8 cellular contexts compared by ENCODE assay signal in the genomic region with DNA sequence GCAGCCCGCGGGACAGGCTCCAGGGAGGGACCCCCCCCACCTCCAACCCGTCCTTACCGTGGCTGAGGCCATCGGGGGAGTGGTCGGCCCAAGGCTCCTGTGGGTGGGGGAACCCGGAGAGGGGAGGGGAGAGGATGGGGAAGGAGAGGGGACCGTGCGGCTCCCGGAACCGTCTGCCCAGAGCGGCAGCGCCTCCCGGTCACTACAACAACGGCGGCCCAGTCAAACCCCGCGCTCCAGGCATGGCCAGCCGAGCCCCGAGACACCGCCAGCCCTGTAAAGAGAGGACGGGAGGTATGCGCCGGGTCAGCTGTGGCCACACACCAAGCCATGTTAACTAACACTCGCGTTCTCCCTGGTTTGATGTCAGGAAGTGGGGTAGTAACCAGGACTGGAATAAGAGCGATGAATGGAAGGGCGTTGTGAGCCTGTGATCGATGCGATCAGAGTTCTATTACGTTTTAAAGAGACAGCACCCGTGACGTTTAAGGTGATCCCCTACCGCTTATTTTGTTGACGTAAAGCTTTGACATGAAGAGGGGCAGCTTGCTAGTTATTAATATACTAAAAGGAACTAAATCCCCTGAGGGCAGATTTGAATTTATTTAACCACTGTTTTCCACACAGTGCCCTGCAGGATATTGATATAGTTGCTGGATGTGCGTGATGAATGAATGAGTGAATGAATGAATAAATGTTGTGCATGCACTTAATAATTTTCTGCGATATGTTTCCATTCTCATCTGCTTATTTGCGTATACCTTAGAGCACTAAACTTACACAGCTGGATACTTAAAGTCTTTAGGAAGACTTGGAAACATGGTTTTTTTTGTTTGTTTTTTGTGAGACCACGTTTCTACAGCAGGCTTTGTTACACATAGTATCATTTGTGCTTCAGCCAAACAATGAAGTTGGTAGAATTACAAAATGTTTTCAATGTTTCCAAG. TPM values are rescaled to one million over a fixed set of nuclear protein-coding genes. Genes with fewer than 3 reads are reported as not detected.
DNase-seq lines count a peak whose midpoint lies in the region; ATAC-seq and TF ChIP-seq lines count a peak whose summit lies in the region.

A gene (minus strand): TSS at position 224 of the 947 bp plus-strand sequence. CDS start 152 bp downstream, at position 72.

- no peak for DNase-seq in AG04449 (ENCODE audit: low read depth, low spot score)
- peak; percentile 76 for DNase-seq in NCI-H2196 treated with DMSO at 0.1 percent for 48 hours (lab: John Stamatoyannopoulos, UW; ENCODE audit: unreplicated experiment)
- peak; percentile 90 for DNase-seq in WERI-Rb-1
- peak; percentile 39 to 61 for DNase-seq in breast epithelium (ENCODE audit: low spot score in 2 of 2)

- H3K36me3 ChIP-seq in WERI-Rb-1 (peaks cover 20% of the 10 kb centered on the region), breast epithelium (no peaks in the 10 kb centered on the region), iPS-20b (ENCODE audit: insufficient read depth, low read depth, low read length) (peaks cover 16% of the 10 kb centered on the region; the same call in 1 of the 2 replicates), skeletal muscle satellite cell (ENCODE audit: insufficient read depth, low read length) (peaks cover 11% of the 10 kb centered on the region)

- CTCF ChIA-PET in AG04449 (lab: Yijun Ruan, JAX), result interaction anchor here (0.7 to 12.4 kb wide), 9 partner anchors 17 to 513 kb away, joined by 3 to 265 read pairs (median 17); no protein-coding TSS in a partner anchor

- H3K27ac ChIP-seq in WERI-Rb-1 (peak within 1 kb of the TSS; percentile 87), breast epithelium (peak within 1 kb of the TSS; percentile 93 to 97), iPS-20b (ENCODE audit: low read length) (no peak within 1 kb of the TSS)

- H3K4me2 ChIP-seq in skeletal muscle satellite cell (ENCODE audit: low read length), result peak within 1 kb of the TSS; percentile 87

- peak; percentile 59 for ATAC-seq in HG03159 (IDR thresholded peaks at IDR 0.05; ENCODE audit: unreplicated experiment)

- H3K4me1 ChIP-seq in breast epithelium (peaks cover 0 to 10% of the 10 kb centered on the region in 2 donors), iPS-20b (ENCODE audit: insufficient read depth, low read length) (peaks cover 4% of the 10 kb centered on the region; the same call in 1 of the 2 replicates), skeletal muscle satellite cell (ENCODE audit: control insufficient read depth, insufficient read depth, low read length) (peaks cover 18% of the 10 kb centered on the region)

- TF ChIP-seq POLR2A in GM18951 (IDR thresholded peaks at IDR 0.05; ENCODE audit: extremely low read depth, insufficient read depth, insufficient read length) (peak; percentile 5), breast epithelium (IDR thresholded peaks at IDR 0.05) (no peak)

- TF ChIP-seq CTCF in AG04449 (IDR thresholded peaks at IDR 0.05; ENCODE audit: insufficient read depth, low read length, missing control alignments) (no peak), WERI-Rb-1 (IDR thresholded peaks at IDR 0.05; ENCODE audit: low read depth, low read length) (no peak), breast epithelium (IDR thresholded peaks at IDR 0.05) (no peak)

- in situ Hi-C loops in GM18951 (cut with MboI; ENCODE audit: low sequenced_read_pairs, unreplicated experiment), result loop anchor here (5.0 to 25.0 kb wide), 4 partner anchors 51 to 986 kb away; no protein-coding TSS in a partner anchor

- H3K9me3 ChIP-seq in WERI-Rb-1 (ENCODE audit: severe bottlenecking) (no peaks in the 10 kb centered on the region), breast epithelium (no peaks in the 10 kb centered on the region), iPS-20b (ENCODE audit: insufficient read depth, low read depth, low read length) (no peaks in the 10 kb centered on the region), skeletal muscle satellite cell (replicated peaks; ENCODE audit: low read length) (no peaks in the 10 kb centered on the region)

- intact Hi-C loops in breast epithelium (cut with DNase I; ENCODE audit: low total_unique reads), result loop anchor here (5.0 to 10.0 kb wide), 2 partner anchors 51 to 509 kb away; no protein-coding TSS in a partner anchor

- H3K9ac ChIP-seq in iPS-20b (ENCODE audit: low read depth, low read length) (peak within 1 kb of the TSS; percentile 76; the same call in 1 of the 2 replicates), skeletal muscle satellite cell (ENCODE audit: low read depth, low read length) (peak within 1 kb of the TSS; percentile 83)

- POLR2A ChIA-PET in AG04449 (lab: Yijun Ruan, JAX), result no interaction called here

- H3K4me3 ChIP-seq in AG04449 (ENCODE audit: low read depth, low read length) (peak within 1 kb of the TSS; percentile 97), WERI-Rb-1 (ENCODE audit: low read depth, low read length) (peak within 1 kb of the TSS; percentile 72), breast epithelium (peak within 1 kb of the TSS; percentile 85 to 99 (median 98)), iPS-20b (ENCODE audit: low read length) (peak within 1 kb of the TSS; percentile 91), skeletal muscle satellite cell (ENCODE audit: low read length) (peak within 1 kb of the TSS; percentile 83)

- H3K27me3 ChIP-seq in WERI-Rb-1 (ENCODE audit: insufficient read depth, low read depth, severe bottlenecking), result no peaks in the 10 kb centered on the region
- H3K27me3 ChIP-seq in breast epithelium, result no peaks in the 10 kb centered on the region
- H3K27me3 ChIP-seq in iPS-20b (ENCODE audit: insufficient read depth, low read length), result no peaks in the 10 kb centered on the region
- H3K27me3 ChIP-seq in skeletal muscle satellite cell (ENCODE audit: control insufficient read depth, insufficient read depth, low read length), result no peaks in the 10 kb centered on the region

RNA-seq across cellular contexts. Expression of the gene that starts here (rescaled TPM):
- 10 to 100 TPM; 16.0 to 30.4 (median 27.9) TPM for total RNA-seq in breast epithelium
- 8.5 and 10.4 TPM in 2 replicates for total RNA-seq in skeletal muscle satellite cell (2012; rRNA removed)
